Comparison of ENCODE assay signal across 25 cellular contexts in the genomic region with DNA sequence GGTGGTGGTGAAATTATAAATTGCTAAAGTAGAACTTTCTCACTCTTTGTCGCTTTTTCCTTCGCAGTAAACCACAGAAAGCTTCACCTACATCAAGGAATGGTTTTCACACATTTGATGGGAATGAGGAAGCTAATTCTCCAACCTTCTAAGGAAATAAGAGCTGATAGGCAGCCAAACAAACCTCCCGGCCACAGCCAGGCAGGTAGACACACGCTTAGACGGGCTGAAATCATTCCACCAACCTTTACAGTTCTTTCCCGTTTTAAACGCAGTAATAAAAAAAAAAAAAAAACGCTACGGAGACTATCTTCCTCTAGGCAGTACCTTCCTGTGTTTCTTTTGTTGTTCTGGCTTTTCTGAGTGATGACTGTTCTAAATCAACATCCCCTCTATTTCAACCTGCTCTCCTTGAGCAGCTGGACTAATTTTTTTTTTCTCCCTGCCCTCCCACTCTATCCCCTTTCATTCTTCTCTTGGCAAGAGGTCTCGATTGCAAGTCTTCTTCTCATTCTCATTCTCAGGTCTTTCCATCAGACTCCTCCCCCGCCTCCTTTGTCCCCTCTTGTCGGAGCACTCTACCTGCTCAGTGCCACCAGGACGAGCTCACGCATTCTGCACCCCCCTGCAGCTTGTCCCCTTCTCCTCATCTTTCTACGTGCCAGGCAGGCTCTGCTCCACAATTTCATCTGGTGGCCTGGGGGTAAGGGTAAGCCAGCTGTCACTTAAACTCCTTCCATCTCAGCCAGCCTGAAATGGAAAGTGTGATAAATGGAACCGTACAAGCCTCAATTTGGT.
DNase-seq lines count a peak whose midpoint lies in the region; ATAC-seq and TF ChIP-seq lines count a peak whose summit lies in the region.
"Had no signal": no experiment of that assay in that cellular context is flagged by ENCODE, and none has a peak within 500 bp of the region (broad histone marks: within the 10 kb centered on the region; RNA-seq: fewer than 3 reads in every experiment).

No MANE protein-coding gene starts in this region.

- ATAC-seq in WTC11 (peak; percentile 71), esophagus mucosa (peak; percentile 54), GM18873 (IDR thresholded peaks at IDR 0.05; ENCODE audit: low FRiP score, unreplicated experiment) (no peak)
- ATAC-seq: activated T-helper 17 cell treated with anti-CD3 and anti-CD28 coated beads, Interleukin-2, amount 50 U/mL, for 72 hours; body of pancreas had no signal

- peak overlapping the region; percentile 45 to 58 for H3K27ac ChIP-seq in breast epithelium
- H3K27ac ChIP-seq: adrenal gland, body of pancreas, C4-2B, ovary, upper lobe of left lung had no signal

- peak overlapping the region in 2 of 3 donors; percentile 2 to 19 for H3K4me3 ChIP-seq in breast epithelium
- H3K4me3 ChIP-seq: adrenal gland, body of pancreas, ovary, upper lobe of left lung had no signal

- H3K36me3 ChIP-seq in breast epithelium = no peaks in the 10 kb centered on the region
- H3K36me3 ChIP-seq: adrenal gland, ovary, upper lobe of left lung had no signal

- no peaks in the 10 kb centered on the region for H3K27me3 ChIP-seq in breast epithelium
- H3K27me3 ChIP-seq: adrenal gland, body of pancreas, ovary, upper lobe of left lung had no signal

- peak in 1 of 2 donors; percentile 69 for DNase-seq in breast epithelium (ENCODE audit: low spot score in 2 of 2)
- no peak for DNase-seq in MCF 10A (ENCODE audit: unreplicated experiment)
- DNase-seq in WTC11 (ENCODE audit: low spot score) = peak; percentile 12
- DNase-seq in type B pancreatic cell (ENCODE audit: extremely low spot score, unreplicated experiment) = no peak
- DNase-seq in NCI-H1105 (lab: John Stamatoyannopoulos, UW) = no peak
- DNase-seq: activated B cell treated with CpG ODN at 0.5 μM for 24 hours; activated CD4-positive, alpha-beta memory T cell treated with anti-CD3 and anti-CD28 coated beads for 36 hours; activated CD8-positive, alpha-beta memory T cell treated with anti-CD3 and anti-CD28 coated beads, Interleukin-2, amount 50 U/mL, for 4 hours; adrenal gland; body of pancreas; head of caudate nucleus; kidney glomerular epithelial cell; NCI-H1048; NCI-H1694 treated with DMSO at 0.1 percent for 48 hours; NCI-H526 treated with DMSO at 0.1 percent for 48 hours; ovary; SHP77 treated with DMSO at 0.1 percent for 48 hours; small intestine; stimulated activated CD4-positive, alpha-beta T cell treated with anti-CD3 and anti-CD28 coated beads, Interleukin-1b, Interleukin-23, amount 100 ng/mL, for 48 hours; upper lobe of left lung had no signal

- H3K4me1 Mint-ChIP-seq in MCF 10A (ENCODE audit: insufficient read depth, unreplicated experiment) (peaks cover 7% of the 10 kb centered on the region), WTC11 (peaks cover 34% of the 10 kb centered on the region), type B pancreatic cell (ENCODE audit: unreplicated experiment) (no peaks in the 10 kb centered on the region)
- H3K4me1 Mint-ChIP-seq: activated B cell treated with CpG ODN at 0.5 μM for 24 hours, nephron had no signal

- no peaks in the 10 kb centered on the region for H3K9me3 ChIP-seq in breast epithelium
- H3K9me3 ChIP-seq: adrenal gland, body of pancreas, ovary, upper lobe of left lung had no signal

- intact Hi-C loops in breast epithelium (cut with DNase I; ENCODE audit: low total_unique reads) (no loop called here), MCF 10A (cut with micrococcal nuclease) (no loop called here)

- BruUV-seq in MCF 10A (replicated peaks; lab: Mats Ljungman, UMichigan) = no TSS peak

- H3K4me1 ChIP-seq in breast epithelium = no peaks in the 10 kb centered on the region
- H3K4me1 ChIP-seq: adrenal gland, body of pancreas, upper lobe of left lung had no signal

- H3K9me3 Mint-ChIP-seq in MCF 10A (ENCODE audit: unreplicated experiment) (no peaks in the 10 kb centered on the region), WTC11 (peaks cover 10% of the 10 kb centered on the region), type B pancreatic cell (peaks cover 7% of the 10 kb centered on the region)
- H3K9me3 Mint-ChIP-seq: activated B cell treated with CpG ODN at 0.5 μM for 24 hours; activated CD4-positive, alpha-beta memory T cell treated with anti-CD3 and anti-CD28 coated beads for 36 hours; activated T-helper 17 cell treated with anti-CD3 and anti-CD28 coated beads, Interleukin-2, amount 50 U/mL, for 72 hours had no signal

- H3K27ac Mint-ChIP-seq in MCF 10A (ENCODE audit: low read depth, unreplicated experiment) (no peak overlapping the region), WTC11 (no peak overlapping the region), type B pancreatic cell (peak overlapping the region; percentile 7)
- H3K27ac Mint-ChIP-seq: activated B cell treated with CpG ODN at 0.5 μM for 24 hours; activated CD4-positive, alpha-beta memory T cell treated with anti-CD3 and anti-CD28 coated beads for 36 hours; activated T-helper 17 cell treated with anti-CD3 and anti-CD28 coated beads, Interleukin-2, amount 50 U/mL, for 72 hours; nephron had no signal

- no peak for TF ChIP-seq POLR2A in breast epithelium (IDR thresholded peaks at IDR 0.05)

- POLR2A ChIA-PET in MCF 10A (lab: Yijun Ruan, JAX) (interaction anchor here (0.6 kb wide), 1 partner anchor 37 kb away, joined by 4 read pairs; no protein-coding TSS in a partner anchor), WTC11 (lab: Charles Lee) (interaction anchor here (0.7 kb wide), 2 partner anchors 522 to 765 kb away, joined by 8 read pairs; no protein-coding TSS in a partner anchor)

- peaks cover 86% of the 10 kb centered on the region for H3K27me3 Mint-ChIP-seq in MCF 10A (ENCODE audit: insufficient read depth, unreplicated experiment)
- no peaks in the 10 kb centered on the region for H3K27me3 Mint-ChIP-seq in WTC11 (ENCODE audit: low read depth)
- H3K27me3 Mint-ChIP-seq in type B pancreatic cell = peaks cover 4% of the 10 kb centered on the region

- CTCF ChIA-PET in MCF 10A (lab: Yijun Ruan, JAX) (interaction anchor here (0.5 to 0.7 kb wide), 2 partner anchors 46 to 291 kb away, joined by 3 read pairs; no protein-coding TSS in a partner anchor), WTC11 (lab: Charles Lee) (interaction anchor here (0.5 kb wide), 1 partner anchor 686 kb away, joined by 3 read pairs; no protein-coding TSS in a partner anchor)

- TF ChIP-seq CTCF in breast epithelium (IDR thresholded peaks at IDR 0.05) (no peak), MCF 10A (IDR thresholded peaks at IDR 0.05; ENCODE audit: unreplicated experiment) (no peak), WTC11 (IDR thresholded peaks at IDR 0.05) (no peak), type B pancreatic cell (conservative IDR thresholded peaks at IDR 0.05) (no peak)

- H3K4me3 Mint-ChIP-seq in MCF 10A (ENCODE audit: unreplicated experiment) (no peak overlapping the region), WTC11 (peak overlapping the region; percentile 12; the same call in 1 of the 2 replicates), type B pancreatic cell (peak overlapping the region; percentile 3)
- H3K4me3 Mint-ChIP-seq: activated B cell treated with CpG ODN at 0.5 μM for 24 hours; activated CD4-positive, alpha-beta memory T cell treated with anti-CD3 and anti-CD28 coated beads for 36 hours; activated T-helper 17 cell treated with anti-CD3 and anti-CD28 coated beads, Interleukin-2, amount 50 U/mL, for 72 hours; nephron had no signal

- H3K36me3 Mint-ChIP-seq in MCF 10A (ENCODE audit: insufficient read depth, unreplicated experiment) (no peaks in the 10 kb centered on the region), WTC11 (peaks cover 2% of the 10 kb centered on the region; the same call in 1 of the 2 replicates), type B pancreatic cell (no peaks in the 10 kb centered on the region)
- H3K36me3 Mint-ChIP-seq: activated CD4-positive, alpha-beta memory T cell treated with anti-CD3 and anti-CD28 coated beads for 36 hours had no signal

TF ChIP-seq in WTC11, 78 proteins besides CTCF, POLR2A, EP300 and RAD21 (continues in another document):
- TF ChIP-seq JAZF1 (CRISPR knock-in tag; IDR thresholded peaks at IDR 0.05) = no peak
- no peak for TF ChIP-seq KAT7 (CRISPR knock-in tag; IDR thresholded peaks at IDR 0.05; ENCODE audit: borderline replicate concordance)
- TF ChIP-seq ESRRA (CRISPR knock-in tag; IDR thresholded peaks at IDR 0.05; ENCODE audit: borderline replicate concordance) = no peak
- TF ChIP-seq, protein P1, sequence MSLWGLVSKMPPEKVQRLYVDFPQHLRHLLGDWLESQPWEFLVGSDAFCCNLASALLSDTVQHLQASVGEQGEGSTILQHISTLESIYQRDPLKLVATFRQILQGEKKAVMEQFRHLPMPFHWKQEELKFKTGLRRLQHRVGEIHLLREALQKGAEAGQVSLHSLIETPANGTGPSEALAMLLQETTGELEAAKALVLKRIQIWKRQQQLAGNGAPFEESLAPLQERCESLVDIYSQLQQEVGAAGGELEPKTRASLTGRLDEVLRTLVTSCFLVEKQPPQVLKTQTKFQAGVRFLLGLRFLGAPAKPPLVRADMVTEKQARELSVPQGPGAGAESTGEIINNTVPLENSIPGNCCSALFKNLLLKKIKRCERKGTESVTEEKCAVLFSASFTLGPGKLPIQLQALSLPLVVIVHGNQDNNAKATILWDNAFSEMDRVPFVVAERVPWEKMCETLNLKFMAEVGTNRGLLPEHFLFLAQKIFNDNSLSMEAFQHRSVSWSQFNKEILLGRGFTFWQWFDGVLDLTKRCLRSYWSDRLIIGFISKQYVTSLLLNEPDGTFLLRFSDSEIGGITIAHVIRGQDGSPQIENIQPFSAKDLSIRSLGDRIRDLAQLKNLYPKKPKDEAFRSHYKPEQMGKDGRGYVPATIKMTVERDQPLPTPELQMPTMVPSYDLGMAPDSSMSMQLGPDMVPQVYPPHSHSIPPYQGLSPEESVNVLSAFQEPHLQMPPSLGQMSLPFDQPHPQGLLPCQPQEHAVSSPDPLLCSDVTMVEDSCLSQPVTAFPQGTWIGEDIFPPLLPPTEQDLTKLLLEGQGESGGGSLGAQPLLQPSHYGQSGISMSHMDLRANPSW (CRISPR knock-in tag; conservative IDR thresholded peaks at IDR 0.05; ENCODE audit: low read depth) = no peak
- no peak for TF ChIP-seq JUN (CRISPR knock-in tag; IDR thresholded peaks at IDR 0.05)
